In genomic region chr17:21513012-21513570, GRCh38 we compare ENCODE assay signal across 8 cellular contexts.
DNase-seq lines count a peak whose midpoint lies in the region; ATAC-seq and TF ChIP-seq lines count a peak whose summit lies in the region.

No MANE protein-coding gene starts in this region.

- DNase-seq in CD4-positive, CD25-positive, alpha-beta regulatory T cell: peak; percentile 62 to 74 (median 73)
- peak; percentile 57 to 86 for DNase-seq in HAP-1 (ENCODE audit: low spot score in 2 of 2)
- peak; percentile 76 for DNase-seq in NCI-H510A treated with DMSO at 0.1 percent for 48 hours (lab: John Stamatoyannopoulos, UW)
- DNase-seq in activated CD4-positive, alpha-beta T cell treated with anti-CD3 and anti-CD28 coated beads, Interleukin-2, amount 50 U/mL, for 24 hours (ENCODE audit: low read depth in 1 of 2, low spot score in 1 of 2): peak; percentile 50 to 74
- peak; percentile 68 for DNase-seq in dedifferentiated amniotic fluid mesenchymal stem cell (ENCODE audit: extremely low spot score)
- peak; percentile 75 to 84 (median 80) for DNase-seq in right lobe of liver
- peak; percentile 62 to 72 for DNase-seq in stimulated activated CD4-positive, alpha-beta T cell treated with anti-CD3 and anti-CD28 coated beads, Interleukin-4, amount 100 ng/mL, for 4 hours

- H3K27me3 Mint-ChIP-seq in CD4-positive, CD25-positive, alpha-beta regulatory T cell: peaks cover 50% of the 10 kb centered on the region

- peak; percentile 66 to 74 for ATAC-seq in CD4-positive, CD25-positive, alpha-beta regulatory T cell (ENCODE audit: low read depth in 2 of 2)
- ATAC-seq in right lobe of liver (peak; percentile 71 to 82 (median 80)), HG03457 (IDR thresholded peaks at IDR 0.05; ENCODE audit: unreplicated experiment) (no peak)

- H3K27ac ChIP-seq in CD4-positive, CD25-positive, alpha-beta regulatory T cell (ENCODE audit: insufficient read depth, low read length, poor library complexity, severe bottlenecking): no peak overlapping the region
- no peak overlapping the region for H3K27ac ChIP-seq in right lobe of liver

- H3K36me3 ChIP-seq in CD4-positive, CD25-positive, alpha-beta regulatory T cell (ENCODE audit: control insufficient read depth, insufficient read depth, low read length): no peaks in the 10 kb centered on the region
- H3K36me3 ChIP-seq in HAP-1 (replicated peaks) (no peaks in the 10 kb centered on the region), right lobe of liver (no peaks in the 10 kb centered on the region)

- no peak overlapping the region for H3K4me3 ChIP-seq in CD4-positive, CD25-positive, alpha-beta regulatory T cell (ENCODE audit: low read depth, low read length)
- H3K4me3 ChIP-seq in HAP-1 (no peak overlapping the region), right lobe of liver (no peak overlapping the region)

- TF ChIP-seq POLR2A in right lobe of liver (IDR thresholded peaks at IDR 0.05): no peak

- in situ Hi-C loops in HAP-1 (cut with MboI; ENCODE audit: low sequenced_read_pairs): loop anchor here (5.0 kb wide), 1 partner anchor 231 kb away; the partner anchor contains the start of gene MAP2K3

- peaks cover 18% of the 10 kb centered on the region for H3K4me1 ChIP-seq in CD4-positive, CD25-positive, alpha-beta regulatory T cell (ENCODE audit: control insufficient read depth, insufficient read depth, low read length, poor library complexity, severe bottlenecking)
- H3K4me1 ChIP-seq in HAP-1 (peaks cover 3% of the 10 kb centered on the region), right lobe of liver (peaks cover 0 to 12% (median 5%) of the 10 kb centered on the region in 4 donors)

- peak overlapping the region in 1 of 4 donors; percentile 56 for H3K4me3 Mint-ChIP-seq in CD4-positive, CD25-positive, alpha-beta regulatory T cell

- peaks cover 0 to 17% (median 5%) of the 10 kb centered on the region in 4 donors for H3K4me1 Mint-ChIP-seq in CD4-positive, CD25-positive, alpha-beta regulatory T cell

- intact Hi-C loops in right lobe of liver (cut with DNase I): loop anchor here in 1 of 2 donors (10.0 kb wide), 2 partner anchors 58 to 198 kb away; no protein-coding TSS in a partner anchor

- H3K9me3 Mint-ChIP-seq in CD4-positive, CD25-positive, alpha-beta regulatory T cell: no peaks in the 10 kb centered on the region

- H3K9me3 ChIP-seq in CD4-positive, CD25-positive, alpha-beta regulatory T cell (ENCODE audit: control insufficient read depth in 2 of 2, low read length in 2 of 2): no peaks in the 10 kb centered on the region
- no peaks in the 10 kb centered on the region for H3K9me3 ChIP-seq in HAP-1
- H3K9me3 ChIP-seq in right lobe of liver: no peaks in the 10 kb centered on the region

- H3K36me3 Mint-ChIP-seq in CD4-positive, CD25-positive, alpha-beta regulatory T cell: no peaks in the 10 kb centered on the region

- peaks cover 13% of the 10 kb centered on the region for H3K27me3 ChIP-seq in CD4-positive, CD25-positive, alpha-beta regulatory T cell (ENCODE audit: control insufficient read depth, insufficient read depth, low read length)
- no peaks in the 10 kb centered on the region for H3K27me3 ChIP-seq in HAP-1 (ENCODE audit: low read depth)
- H3K27me3 ChIP-seq in right lobe of liver: peaks cover 0 to 4% of the 10 kb centered on the region in 2 donors

- H3K27ac Mint-ChIP-seq in CD4-positive, CD25-positive, alpha-beta regulatory T cell: peak overlapping the region in 1 of 3 donors; percentile 43

- WGBS in right lobe of liver (ENCODE audit: insufficient coverage, low coverage, low lambda C conversion rate, missing lambda C conversion rate): 6% methylated on average over 14 of the region's 24 CpGs

- TF ChIP-seq CTCF in right lobe of liver (IDR thresholded peaks at IDR 0.05): peak; percentile 66 to 76 (median 70)
